ENCODE assay signal across 16 cellular contexts in genomic region chr11:70882716-70883085, GRCh38.
"Had no signal": no experiment of that assay in that cellular context is flagged by ENCODE, and none has a peak within 500 bp of the region (broad histone marks: within the 10 kb centered on the region; RNA-seq: fewer than 3 reads in every experiment).

No MANE protein-coding gene starts in this region.

- ATAC-seq: foreskin keratinocyte; mucosa of descending colon; naive thymus-derived CD8-positive, alpha-beta T cell; sciatic nerve had no signal

- FAIRE-seq: islet of Langerhans had no signal

- H3K9me3 ChIP-seq: mucosa of descending colon, spleen, tibial artery, upper lobe of left lung, uterus had no signal

- H3K27me3 ChIP-seq: foreskin keratinocyte, uterus had no signal

- H3K4me1 ChIP-seq: foreskin keratinocyte, spleen, upper lobe of left lung, uterus had no signal

- H3K36me3 ChIP-seq: spleen, tibial artery, upper lobe of left lung, uterus had no signal

- DNase-seq: dermis blood vessel endothelial cell; foreskin keratinocyte; head of caudate nucleus; hippocampal formation; mammary epithelial cell; naive thymus-derived CD8-positive, alpha-beta T cell; spleen; stimulated activated CD4-positive, alpha-beta T cell treated with anti-CD3 and anti-CD28 coated beads, Interleukin-15, amount 100 ng/mL, for 24 hours; stimulated activated CD4-positive, alpha-beta T cell treated with anti-CD3 and anti-CD28 coated beads, Interleukin-1b, Interleukin-23, amount 100 ng/mL, for 48 hours; stimulated activated CD4-positive, alpha-beta T cell treated with anti-CD3 and anti-CD28 coated beads, Interleukin-4, amount 100 ng/mL, for 24 hours; tibial artery; uterus had no signal

- H3K27ac ChIP-seq: foreskin keratinocyte, spleen, tibial artery, upper lobe of left lung, uterus had no signal

- H3K4me3 ChIP-seq: mucosa of descending colon, spleen, tibial artery, upper lobe of left lung, uterus had no signal
